In the genomic region with DNA sequence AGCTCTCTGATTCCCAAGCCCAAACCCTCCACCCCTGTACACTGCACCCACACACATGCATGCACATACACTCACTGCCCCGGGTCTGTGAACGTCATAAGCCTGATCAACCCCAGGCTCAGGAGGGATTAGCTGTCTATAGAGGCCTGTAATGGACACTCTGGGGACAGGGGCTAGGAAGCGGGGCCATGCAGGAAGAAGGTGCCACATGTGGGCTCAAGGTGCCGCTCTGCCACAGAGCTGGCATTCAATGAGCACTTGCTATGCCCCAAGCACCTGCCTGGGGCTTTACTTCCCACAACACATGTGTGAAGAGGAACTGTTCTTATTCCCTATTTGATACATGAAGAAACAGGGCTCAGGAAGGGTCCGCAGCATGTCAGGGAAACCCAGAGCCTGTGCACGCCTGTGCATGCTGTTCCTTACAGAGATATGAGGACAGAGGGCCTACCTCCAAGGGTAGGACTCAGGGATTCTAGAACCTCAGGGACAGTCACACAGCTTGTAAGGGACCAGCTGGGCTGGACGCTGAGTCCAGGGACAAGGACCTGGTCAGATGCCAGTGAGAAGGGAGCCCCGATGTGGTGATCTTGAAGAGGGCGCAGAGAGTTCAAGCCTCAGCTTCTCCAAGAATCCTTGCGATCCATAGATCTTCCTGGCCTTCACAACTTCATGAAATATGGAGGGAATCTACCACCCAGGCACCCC, we compare ENCODE assay signal across 21 cellular contexts. TPM values are rescaled to one million over a fixed set of nuclear protein-coding genes. Genes with fewer than 3 reads are reported as not detected.
A peak's percentile ranks its signal among the peaks of the same experiment; 100 is the strongest.
DNase-seq lines count a peak whose midpoint lies in the region; ATAC-seq and TF ChIP-seq lines count a peak whose summit lies in the region.
"Had no signal": no experiment of that assay in that cellular context is flagged by ENCODE, and none has a peak within 500 bp of the region (broad histone marks: within the 10 kb centered on the region; RNA-seq: fewer than 3 reads in every experiment).

No MANE protein-coding gene starts in this region.

- no peak for ATAC-seq in HG02642 (IDR thresholded peaks at IDR 0.05; ENCODE audit: poor library complexity, unreplicated experiment)
- ATAC-seq: activated CD8-positive, alpha-beta memory T cell treated with anti-CD3 and anti-CD28 coated beads, Interleukin-2, amount 10 ng/mL, durations not matched to agents 7 days and 5 days; HepG2; right cardiac atrium had no signal

- H3K36me3 ChIP-seq in osteoblast (ENCODE audit: insufficient read depth, low read length) (no peaks in the 10 kb centered on the region), suprapubic skin (no peaks in the 10 kb centered on the region)
- H3K36me3 ChIP-seq: BE2C, cardiac muscle cell, left ventricle myocardium inferior, neutrophil had no signal

- H3K27me3 ChIP-seq in osteoblast (ENCODE audit: insufficient read depth, low read length) (no peaks in the 10 kb centered on the region), suprapubic skin (no peaks in the 10 kb centered on the region)
- H3K27me3 ChIP-seq: BE2C, cardiac muscle cell had no signal

- H3K79me2 ChIP-seq in osteoblast (ENCODE audit: insufficient read depth, low read length): peaks cover 93% of the 10 kb centered on the region

- H3K4me3 ChIP-seq in osteoblast (ENCODE audit: insufficient read depth, low read length) (no peak overlapping the region), suprapubic skin (no peak overlapping the region)
- H3K4me3 ChIP-seq: cardiac muscle cell, left ventricle myocardium inferior had no signal

- no peak for TF ChIP-seq CTCF in osteoblast (IDR thresholded peaks at IDR 0.05; ENCODE audit: extremely low read depth, low read depth, low read length)
- no peak for TF ChIP-seq CTCF in suprapubic skin (IDR thresholded peaks at IDR 0.05)

- peak; percentile 49 for DNase-seq in activated effector memory CD4-positive, alpha-beta T cell treated with anti-CD3 and anti-CD28 coated beads, Interleukin-2, amount 50 U/mL, for 16 hours
- DNase-seq in activated effector memory CD4-positive, alpha-beta T cell treated with Interleukin-2 at 50 U/mL for 16 hours: no peak
- DNase-seq in caudate nucleus (lab: John Stamatoyannopoulos, UW): peak in 2 of 61 donors; percentile 26 to 62
- peak; percentile 55 for DNase-seq in osteoblast (ENCODE audit: insufficient read length, low spot score, missing footprints)
- peak; percentile 41 to 74 for DNase-seq in suprapubic skin (ENCODE audit: low spot score in 2 of 2)
- DNase-seq in superior temporal gyrus (ENCODE audit: extremely low spot score): no peak
- DNase-seq in NCI-H1930 (lab: John Stamatoyannopoulos, UW): no peak
- DNase-seq: activated CD4-positive, alpha-beta T cell treated with anti-CD3 and anti-CD28 coated beads for 4 hours; activated CD8-positive, alpha-beta memory T cell treated with anti-CD3 and anti-CD28 coated beads, Interleukin-2, amount 10 ng/mL, durations not matched to agents 7 days and 5 days; BE2C; HFFc6; left ventricle myocardium inferior; NCI-H2107; NCI-H510A; stimulated activated naive CD4-positive, alpha-beta T cell; SW 1271 had no signal

- 89% methylated on average over 9 of the region's 10 CpGs for WGBS in suprapubic skin

- H4K20me1 ChIP-seq in osteoblast (ENCODE audit: insufficient read depth, low read length): peaks cover 63% of the 10 kb centered on the region

- no peak overlapping the region for H2AFZ ChIP-seq in osteoblast (ENCODE audit: low read length)

- TF ChIP-seq POLR2A in suprapubic skin (IDR thresholded peaks at IDR 0.05): no peak

- no peak overlapping the region for H3K4me2 ChIP-seq in osteoblast (ENCODE audit: insufficient read depth, low read length)

- TF ChIP-seq EP300 in suprapubic skin (IDR thresholded peaks at IDR 0.05): no peak

- H3K9me3 ChIP-seq in osteoblast (ENCODE audit: low read depth, low read length) (no peaks in the 10 kb centered on the region), suprapubic skin (no peaks in the 10 kb centered on the region)
- H3K9me3 ChIP-seq: BE2C, left ventricle myocardium inferior, neutrophil had no signal

- H3K27ac ChIP-seq in caudate nucleus (ENCODE audit: low read depth, low read length): peak overlapping the region; percentile 79
- H3K27ac ChIP-seq in osteoblast (ENCODE audit: low read depth, low read length): no peak overlapping the region
- no peak overlapping the region for H3K27ac ChIP-seq in suprapubic skin
- H3K27ac ChIP-seq: cardiac muscle cell, left ventricle myocardium inferior, neutrophil had no signal

- peaks cover 24% of the 10 kb centered on the region for H3K4me1 ChIP-seq in osteoblast (ENCODE audit: insufficient read depth, low read length)
- peaks cover 36% of the 10 kb centered on the region for H3K4me1 ChIP-seq in suprapubic skin

RNA-seq across cellular contexts. Expression of a gene that starts 5.0 kb away (rescaled TPM):
- total RNA-seq in osteoblast: 83.7 and 85.4 TPM in 2 replicates
- 10 to 100 TPM in 1 of 4 donors, 1 to 10 TPM in 3; 5.6 to 13.3 (median 8.8) TPM for total RNA-seq in suprapubic skin

Comparison
In these comparisons a context has a peak if more than half of its experiments do, and no peak if none do; other contexts are left out.
1. DNase-seq: peak in activated effector memory CD4-positive, alpha-beta T cell treated with anti-CD3 and anti-CD28 coated beads, Interleukin-2, amount 50 U/mL, for 16 hours (single experiment), osteoblast (single experiment) and suprapubic skin (2 of 2); none in activated effector memory CD4-positive, alpha-beta T cell treated with Interleukin-2 at 50 U/mL for 16 hours (single experiment), superior temporal gyrus (single experiment) and NCI-H1930 (0 of 2).